In genomic region chr2:3377612-3378432, GRCh38 we compare ENCODE assay signal across 1 cellular context.
TF ChIP-seq lines count a peak whose summit lies in the region.

EIPR1 (minus strand) TSS chr2:3377818; CDS start chr2:3377689, 129 bp downstream.

TF ChIP-seq in K562, 482 proteins besides CTCF, POLR2A, EP300 and RAD21 (continued from another document and continues in another):
- no peak for TF ChIP-seq GTF3C2 (IDR thresholded peaks at IDR 0.05; ENCODE audit: borderline replicate concordance, extremely low read depth, insufficient read length)
- TF ChIP-seq ZBTB40 (IDR thresholded peaks at IDR 0.05): peak; percentile 82
- no peak for TF ChIP-seq ZBTB40 (CRISPR knock-in tag; IDR thresholded peaks at IDR 0.05)
- no peak for TF ChIP-seq CBFA2T2 (conservative IDR thresholded peaks at IDR 0.05)
- TF ChIP-seq RREB1 (CRISPR knock-in tag; IDR thresholded peaks at IDR 0.05): 0 out of 2 replicates have a peak, but pooled peaks have one; percentile 16
- peak; percentile 98 for TF ChIP-seq ZNF407 (IDR thresholded peaks at IDR 0.05; ENCODE audit: low read depth)
- 0 out of 2 replicates have a peak, but pooled peaks have one; percentile 11 for TF ChIP-seq TSHZ1 (CRISPR knock-in tag; IDR thresholded peaks at IDR 0.05)
- peak; percentile 52; the same call in 1 of the 2 replicates for TF ChIP-seq ZBTB1 (CRISPR knock-in tag; IDR thresholded peaks at IDR 0.05; ENCODE audit: borderline replicate concordance, low read depth)
- TF ChIP-seq SP2 (IDR thresholded peaks at IDR 0.05; ENCODE audit: extremely low read depth, low read depth, low read length, poor library complexity, severe bottlenecking): no peak
- peak; percentile 87 for TF ChIP-seq FOSL1 (tag; conservative IDR thresholded peaks at IDR 0.05)
